29 cellular contexts compared by ENCODE assay signal in genomic region chr15:27665002-27665401, GRCh38.
"Had no signal": no experiment of that assay in that cellular context is flagged by ENCODE, and none has a peak within 500 bp of the region (broad histone marks: within the 10 kb centered on the region; RNA-seq: fewer than 3 reads in every experiment).

No MANE protein-coding gene starts in this region.

- H3K9me3 Mint-ChIP-seq: activated CD8-positive, alpha-beta T cell treated with anti-CD3 and anti-CD28 coated beads for 36 hours; stimulated activated naive CD8-positive, alpha-beta T cell treated with anti-CD3 and anti-CD28 coated beads, Interleukin-15, amount 100 ng/mL, for 72 hours had no signal

- H3K4me2 ChIP-seq: hepatocyte had no signal

- H3K36me3 ChIP-seq: adrenal gland, ascending aorta, brain microvascular endothelial cell, left ventricle myocardium inferior, ovary, right atrium auricular region, transverse colon had no signal

- H3K27me3 ChIP-seq: adrenal gland, ascending aorta, brain microvascular endothelial cell, hepatocyte, ovary, right atrium auricular region, transverse colon had no signal

- H3K79me2 ChIP-seq: hepatocyte had no signal

- H3K4me3 Mint-ChIP-seq: activated B cell treated with CpG ODN at 0.5 μM for 24 hours; activated CD8-positive, alpha-beta memory T cell treated with anti-CD3 and anti-CD28 coated beads, Interleukin-2, amount 10 ng/mL, durations not matched to agents 7 days and 5 days; activated CD8-positive, alpha-beta T cell treated with anti-CD3 and anti-CD28 coated beads for 36 hours; activated naive CD8-positive, alpha-beta T cell; activated T-helper 1 cell treated with anti-CD3 and anti-CD28 coated beads, Interleukin-12 subunit alpha, Interleukin-12 subunit beta, Interleukin-2, Interleukin-4 antibody, amounts not matched to agents 30 ng/mL and 10 ng/mL and 1 ng/mL, durations not matched to agents 14 hours and 24 hours and 36 hours; immature natural killer cell; naive thymus-derived CD8-positive, alpha-beta T cell; stimulated activated naive CD8-positive, alpha-beta T cell treated with anti-CD3 and anti-CD28 coated beads, Interleukin-15, amount 100 ng/mL, for 72 hours had no signal

- ATAC-seq: activated CD8-positive, alpha-beta memory T cell treated with anti-CD3 and anti-CD28 coated beads, Interleukin-2, amount 10 ng/mL, durations not matched to agents 7 days and 5 days; activated CD8-positive, alpha-beta T cell treated with anti-CD3 and anti-CD28 coated beads for 36 hours; esophagus mucosa; naive thymus-derived CD8-positive, alpha-beta T cell; psoas muscle; stimulated activated naive CD8-positive, alpha-beta T cell treated with anti-CD3 and anti-CD28 coated beads, Interleukin-15, amount 100 ng/mL, for 72 hours had no signal

- H3K4me1 Mint-ChIP-seq: activated B cell treated with CpG ODN at 0.5 μM for 24 hours; activated CD8-positive, alpha-beta memory T cell treated with anti-CD3 and anti-CD28 coated beads, Interleukin-2, amount 10 ng/mL, durations not matched to agents 7 days and 5 days; immature natural killer cell; naive thymus-derived CD8-positive, alpha-beta T cell; stimulated activated naive CD8-positive, alpha-beta T cell treated with anti-CD3 and anti-CD28 coated beads, Interleukin-15, amount 100 ng/mL, for 72 hours had no signal

- H3K9me3 ChIP-seq: adrenal gland, ascending aorta, ovary, psoas muscle, right atrium auricular region, transverse colon had no signal

- H3K4me1 ChIP-seq: adrenal gland, ascending aorta, left ventricle myocardium inferior, psoas muscle, right atrium auricular region, transverse colon had no signal

- H3K27me3 Mint-ChIP-seq: activated B cell treated with CpG ODN at 0.5 μM for 24 hours; activated CD8-positive, alpha-beta memory T cell treated with anti-CD3 and anti-CD28 coated beads, Interleukin-2, amount 10 ng/mL, durations not matched to agents 7 days and 5 days; activated CD8-positive, alpha-beta T cell treated with anti-CD3 and anti-CD28 coated beads for 36 hours; activated naive CD8-positive, alpha-beta T cell; stimulated activated naive CD8-positive, alpha-beta T cell treated with anti-CD3 and anti-CD28 coated beads, Interleukin-15, amount 100 ng/mL, for 72 hours had no signal

- H3K27ac ChIP-seq: adrenal gland, ascending aorta, brain microvascular endothelial cell, hepatocyte, left ventricle myocardium inferior, ovary, psoas muscle, right atrium auricular region, transverse colon had no signal

- H3K36me3 Mint-ChIP-seq: activated CD8-positive, alpha-beta memory T cell treated with anti-CD3 and anti-CD28 coated beads, Interleukin-2, amount 10 ng/mL, durations not matched to agents 7 days and 5 days; activated naive CD8-positive, alpha-beta T cell; immature natural killer cell; naive thymus-derived CD8-positive, alpha-beta T cell had no signal

- FAIRE-seq: endothelial cell of umbilical vein, urothelium cell line had no signal

- H3K4me3 ChIP-seq: adrenal gland, ascending aorta, hepatocyte, left ventricle myocardium inferior, ovary, psoas muscle, right atrium auricular region, transverse colon had no signal

- H2AFZ ChIP-seq: hepatocyte had no signal

- H3K27ac Mint-ChIP-seq: activated B cell treated with CpG ODN at 0.5 μM for 24 hours; activated CD8-positive, alpha-beta memory T cell treated with anti-CD3 and anti-CD28 coated beads, Interleukin-2, amount 10 ng/mL, durations not matched to agents 7 days and 5 days; activated CD8-positive, alpha-beta T cell treated with anti-CD3 and anti-CD28 coated beads for 36 hours; activated naive CD8-positive, alpha-beta T cell; activated T-helper 1 cell treated with anti-CD3 and anti-CD28 coated beads, Interleukin-12 subunit alpha, Interleukin-12 subunit beta, Interleukin-2, Interleukin-4 antibody, amounts not matched to agents 30 ng/mL and 10 ng/mL and 1 ng/mL, durations not matched to agents 14 hours and 24 hours and 36 hours; immature natural killer cell; naive thymus-derived CD8-positive, alpha-beta T cell; stimulated activated naive CD8-positive, alpha-beta T cell treated with anti-CD3 and anti-CD28 coated beads, Interleukin-15, amount 100 ng/mL, for 72 hours had no signal

- DNase-seq: activated B cell treated with CpG ODN at 0.5 μM for 24 hours; activated CD4-positive, alpha-beta T cell treated with anti-CD3 and anti-CD28 coated beads for 48 hours; activated CD8-positive, alpha-beta memory T cell treated with anti-CD3 and anti-CD28 coated beads, Interleukin-2, amount 10 ng/mL, durations not matched to agents 7 days and 5 days; activated CD8-positive, alpha-beta T cell treated with anti-CD3 and anti-CD28 coated beads for 36 hours; activated naive CD4-positive, alpha-beta T cell; activated T-cell treated with anti-CD3 and anti-CD28 coated beads for 4 hours; adrenal gland; brain microvascular endothelial cell; caudate nucleus; dermis blood vessel endothelial cell; effector memory CD4-positive, alpha-beta T cell; glutamatergic neuron; immature natural killer cell; left ventricle myocardium inferior; naive thymus-derived CD8-positive, alpha-beta T cell; ovary; psoas muscle; stimulated activated CD4-positive, alpha-beta T cell treated with anti-CD3 and anti-CD28 coated beads, Interleukin-1b, Interleukin-23, amount 100 ng/mL, for 48 hours; stimulated activated naive CD8-positive, alpha-beta T cell treated with anti-CD3 and anti-CD28 coated beads, Interleukin-15, amount 100 ng/mL, for 72 hours; T1000; transverse colon had no signal
